18 cellular contexts compared by ENCODE assay signal in genomic region chr20:25251558-25251957, GRCh38. TPM values are rescaled to one million over a fixed set of nuclear protein-coding genes. Genes with fewer than 3 reads are reported as not detected.
DNase-seq lines count a peak whose midpoint lies in the region; ATAC-seq, FAIRE-seq and TF ChIP-seq lines count a peak whose summit lies in the region.
"Had no signal": no experiment of that assay in that cellular context is flagged by ENCODE, and none has a peak within 500 bp of the region (broad histone marks: within the 10 kb centered on the region; RNA-seq: fewer than 3 reads in every experiment).

No MANE protein-coding gene starts in this region.

- no peaks in the 10 kb centered on the region for H3K9me3 Mint-ChIP-seq in neural crest cell
- no peaks in the 10 kb centered on the region for H3K9me3 Mint-ChIP-seq in activated CD4-positive, alpha-beta T cell treated with anti-CD3 and anti-CD28 coated beads, Interleukin-2, amount 10 ng/mL, durations not matched to agents 24 days and 14 days
- H3K9me3 Mint-ChIP-seq: naive B cell had no signal

- H3K27ac ChIP-seq in A549: 0 out of 6 replicates have a peak overlapping the region, but pooled peaks of 1 of the 2 experiments have one; percentile 3
- H3K27ac ChIP-seq in epithelial cell of prostate: peak overlapping the region; percentile 100
- H3K27ac ChIP-seq: upper lobe of left lung had no signal

- no peak for TF ChIP-seq EP300 in A549 (IDR thresholded peaks at IDR 0.05)

- H3K36me3 ChIP-seq in NT2/D1 (ENCODE audit: insufficient read depth, insufficient read length, low read length): peaks cover 32% of the 10 kb centered on the region
- H3K36me3 ChIP-seq: upper lobe of left lung had no signal

- no peak for FAIRE-seq in A549 (lab: Jason Lieb, UNC)
- FAIRE-seq: GM12891, TTC549 had no signal

- intact Hi-C loops in activated CD4-positive, alpha-beta T cell treated with anti-CD3 and anti-CD28 coated beads, Interleukin-2, amount 10 ng/mL, durations not matched to agents 24 days and 14 days (cut with micrococcal nuclease): no loop called here

- TF ChIP-seq RAD21 in A549 (conservative IDR thresholded peaks at IDR 0.05 in 1 of 2, IDR thresholded peaks at IDR 0.05 in 1 of 2): no peak

- H3K4me1 ChIP-seq in A549: peaks cover 69% of the 10 kb centered on the region
- H3K4me1 ChIP-seq in NT2/D1 (ENCODE audit: insufficient read depth, insufficient read length): peaks cover 3% of the 10 kb centered on the region

- H3K4me3 ChIP-seq in A549 (peak overlapping the region; percentile 14; the same call in 1 of the 3 replicates), NT2/D1 (ENCODE audit: insufficient read length, low read depth) (no peak overlapping the region)
- H3K4me3 ChIP-seq: upper lobe of left lung had no signal

- no peak for ATAC-seq in A549
- ATAC-seq: activated CD8-positive, alpha-beta memory T cell treated with anti-CD3 and anti-CD28 coated beads, Interleukin-2, amount 10 ng/mL, durations not matched to agents 7 days and 5 days had no signal

- H3K9me3 ChIP-seq in A549: no peaks in the 10 kb centered on the region
- H3K9me3 ChIP-seq in NT2/D1 (ENCODE audit: insufficient read depth, low read length): no peaks in the 10 kb centered on the region
- H3K9me3 ChIP-seq: upper lobe of left lung had no signal

- peaks cover under 1% of the 10 kb centered on the region for H3K27me3 ChIP-seq in NT2/D1 (ENCODE audit: insufficient read depth, insufficient read length)
- H3K27me3 ChIP-seq: upper lobe of left lung had no signal

- peaks cover 63% of the 10 kb centered on the region for H3K4me1 Mint-ChIP-seq in neural crest cell
- H3K4me1 Mint-ChIP-seq in activated CD4-positive, alpha-beta T cell treated with anti-CD3 and anti-CD28 coated beads, Interleukin-2, amount 10 ng/mL, durations not matched to agents 24 days and 14 days: peaks cover 27% of the 10 kb centered on the region

- H3K4me3 Mint-ChIP-seq in neural crest cell: peak overlapping the region; percentile 96
- H3K4me3 Mint-ChIP-seq in activated CD4-positive, alpha-beta T cell treated with anti-CD3 and anti-CD28 coated beads, Interleukin-2, amount 10 ng/mL, durations not matched to agents 24 days and 14 days: no peak overlapping the region
- H3K4me3 Mint-ChIP-seq: activated CD8-positive, alpha-beta memory T cell treated with anti-CD3 and anti-CD28 coated beads, Interleukin-2, amount 10 ng/mL, durations not matched to agents 7 days and 5 days had no signal

- peak overlapping the region; percentile 43 for H3K27ac Mint-ChIP-seq in neural crest cell (ENCODE audit: unreplicated experiment)
- no peak overlapping the region for H3K27ac Mint-ChIP-seq in activated CD4-positive, alpha-beta T cell treated with anti-CD3 and anti-CD28 coated beads, Interleukin-2, amount 10 ng/mL, durations not matched to agents 24 days and 14 days
- H3K27ac Mint-ChIP-seq: activated CD8-positive, alpha-beta memory T cell treated with anti-CD3 and anti-CD28 coated beads, Interleukin-2, amount 10 ng/mL, durations not matched to agents 7 days and 5 days; naive B cell had no signal

- H3K27me3 Mint-ChIP-seq in neural crest cell (ENCODE audit: low read depth): peaks cover 6% of the 10 kb centered on the region
- H3K27me3 Mint-ChIP-seq in activated CD4-positive, alpha-beta T cell treated with anti-CD3 and anti-CD28 coated beads, Interleukin-2, amount 10 ng/mL, durations not matched to agents 24 days and 14 days: peaks cover 3% of the 10 kb centered on the region

- POLR2A ChIA-PET in A549 (lab: Yijun Ruan, JAX): no interaction called here

- no peaks in the 10 kb centered on the region for H3K36me3 Mint-ChIP-seq in neural crest cell (ENCODE audit: low read depth)
- H3K36me3 Mint-ChIP-seq in activated CD4-positive, alpha-beta T cell treated with anti-CD3 and anti-CD28 coated beads, Interleukin-2, amount 10 ng/mL, durations not matched to agents 24 days and 14 days (ENCODE audit: low read depth): peaks cover 5% of the 10 kb centered on the region
- H3K36me3 Mint-ChIP-seq: activated CD8-positive, alpha-beta memory T cell treated with anti-CD3 and anti-CD28 coated beads, Interleukin-2, amount 10 ng/mL, durations not matched to agents 7 days and 5 days had no signal

- TF ChIP-seq CTCF in A549 (IDR thresholded peaks at IDR 0.05) (no peak), neural crest cell (conservative IDR thresholded peaks at IDR 0.05) (no peak)

- TF ChIP-seq POLR2A in A549 (IDR thresholded peaks at IDR 0.05; ENCODE audit: low read length): no peak

- CTCF ChIA-PET in A549 (lab: Yijun Ruan, JAX): interaction anchor here (0.6 to 11.8 kb wide), 7 partner anchors 10 to 148 kb away, joined by 3 to 300 read pairs (median 4); no protein-coding TSS in a partner anchor

- WGBS in A549 (ENCODE audit: missing lambda C conversion rate): 84% methylated on average over 4 of the region's 4 CpGs

- peak overlapping the region; percentile 27 for H3K9ac ChIP-seq in NT2/D1 (ENCODE audit: insufficient read length, low read depth)

- DNase-seq in A549 (ENCODE audit: low read depth in 1 of 2, low spot score in 1 of 2) (no peak), NT2/D1 (ENCODE audit: low read depth, low spot score) (no peak), epithelial cell of prostate (ENCODE audit: low read depth, low spot score) (no peak), neural crest cell (ENCODE audit: low read depth, low spot score) (no peak), NCI-H1092 treated with DMSO at 0.1 percent for 48 hours (lab: John Stamatoyannopoulos, UW) (no peak), NCI-H146 treated with DMSO at 0.1 percent for 48 hours (lab: John Stamatoyannopoulos, UW; ENCODE audit: unreplicated experiment) (no peak)
- no peak for DNase-seq in activated CD4-positive, alpha-beta T cell treated with anti-CD3 and anti-CD28 coated beads, Interleukin-2, amount 10 ng/mL, durations not matched to agents 24 days and 14 days
- DNase-seq in activated T-cell treated with anti-CD3 and anti-CD28 coated beads, Interleukin-2, amount 50 U/mL, for 1 hour: no peak
- DNase-seq: activated CD8-positive, alpha-beta memory T cell treated with anti-CD3 and anti-CD28 coated beads, Interleukin-2, amount 10 ng/mL, durations not matched to agents 7 days and 5 days; activated naive CD4-positive, alpha-beta T cell treated with anti-CD3 and anti-CD28 coated beads, Interleukin-2, amount 50 U/mL, for 16 hours; dermis blood vessel endothelial cell; islet precursor cell; naive B cell; NCI-H1105 treated with DMSO at 0.1 percent for 48 hours; NCI-H510A treated with DMSO at 0.1 percent for 48 hours; upper lobe of left lung had no signal

- peak overlapping the region; percentile 87 for H3K4me2 ChIP-seq in A549

TF ChIP-seq in A549, 52 proteins besides CTCF, POLR2A, EP300 and RAD21:
- TF ChIP-seq MAZ (IDR thresholded peaks at IDR 0.05; ENCODE audit: borderline replicate concordance, low read depth, low read length) (no peak), NPAS2 (CRISPR knock-in tag; IDR thresholded peaks at IDR 0.05; ENCODE audit: borderline replicate concordance) (no peak), SREBF2 (IDR thresholded peaks at IDR 0.05) (no peak), ZFP36 (IDR thresholded peaks at IDR 0.05; ENCODE audit: borderline replicate concordance, partially characterized antibody) (no peak), PBX3 (IDR thresholded peaks at IDR 0.05) (no peak)

RNA-seq across cellular contexts. Expression of gene PYGB, which starts 3.7 kb away (rescaled TPM):
- polyA plus RNA-seq in A549 (2011; rRNA removed) (100 and 113 TPM in 2 replicates), A549 (2017; fragmentation: RNase III; extraction: RNeasy Plus Mini Kit Qiagen cat#74134 plus additional on column Dnase treatment) (85.5 to 93.7 TPM (median 93.2 TPM) in 3 replicates)
- polyA plus RNA-seq in A549 (2012; cell fraction: cytosol; rRNA removed): 80.7 and 98.5 TPM in 2 replicates
- 252 and 288 TPM in 2 replicates for polyA plus RNA-seq in A549 (2012; cell fraction: nucleus; rRNA removed)
- 178 and 188 TPM in 2 replicates for polyA minus RNA-seq in A549 (2011; rRNA and poly(A)+ RNA removed)
- total RNA-seq in neural crest cell: 71.1 and 77.1 TPM in 2 replicates
- 36.0 and 36.6 TPM in 2 replicates for total RNA-seq in activated CD4-positive, alpha-beta T cell treated with anti-CD3 and anti-CD28 coated beads, Interleukin-2, amount 10 ng/mL, durations not matched to agents 24 days and 14 days

RNA-seq across cellular contexts. Expression of gene ENTPD6, which starts 56.0 kb away (rescaled TPM):
- polyA plus RNA-seq in A549 (2011; rRNA removed): 85.7 and 95.4 TPM in 2 replicates
- 121 and 136 TPM in 2 replicates for polyA plus RNA-seq in A549 (2012; cell fraction: cytosol; rRNA removed)
- 433 and 486 TPM in 2 replicates for polyA plus RNA-seq in A549 (2012; cell fraction: nucleus; rRNA removed)
- polyA plus RNA-seq in A549 (2017; fragmentation: RNase III; extraction: RNeasy Plus Mini Kit Qiagen cat#74134 plus additional on column Dnase treatment): 86.9 to 90.0 TPM (median 87.0 TPM) in 3 replicates
- polyA minus RNA-seq in A549 (2011; rRNA and poly(A)+ RNA removed): 77.7 and 83.6 TPM in 2 replicates
- 70.0 and 73.4 TPM in 2 replicates for total RNA-seq in neural crest cell
- total RNA-seq in activated CD4-positive, alpha-beta T cell treated with anti-CD3 and anti-CD28 coated beads, Interleukin-2, amount 10 ng/mL, durations not matched to agents 24 days and 14 days: 42.1 and 44.2 TPM in 2 replicates
